8 cellular contexts compared by ENCODE assay signal in genomic region chr11:62593434-62594044, GRCh38. TPM values are rescaled to one million over a fixed set of nuclear protein-coding genes. Genes with fewer than 3 reads are reported as not detected.
A peak's percentile ranks its signal among the peaks of the same experiment; 100 is the strongest.
DNase-seq lines count a peak whose midpoint lies in the region; ATAC-seq, FAIRE-seq and TF ChIP-seq lines count a peak whose summit lies in the region.

No MANE protein-coding gene starts in this region.

- H3K36me3 Mint-ChIP-seq in stimulated activated effector memory CD8-positive, alpha-beta T cell treated with anti-CD3 and anti-CD28 coated beads, Interleukin-12 subunit alpha, Interleukin-12 subunit beta, amount 100 ng/mL, for 72 hours: peaks cover 86% of the 10 kb centered on the region

- peak; percentile 45 for ATAC-seq in stimulated activated effector memory CD8-positive, alpha-beta T cell treated with anti-CD3 and anti-CD28 coated beads, Interleukin-12 subunit alpha, Interleukin-12 subunit beta, amount 100 ng/mL, for 72 hours
- ATAC-seq in HG03159 (IDR thresholded peaks at IDR 0.05; ENCODE audit: unreplicated experiment): no peak

- DNase-seq in A172 (ENCODE audit: low spot score) (peak; percentile 66), GM12892 (ENCODE audit: insufficient read length) (peak; percentile 60), NCI-H69 (lab: John Stamatoyannopoulos, UW) (peak; percentile 83), midbrain (lab: John Stamatoyannopoulos, UW) (peak; percentile 55)
- peak; percentile 82 to 87 for DNase-seq in activated CD4-positive, alpha-beta T cell treated with anti-CD3 and anti-CD28 coated beads, Interleukin-2, amount 50 U/mL, for 48 hours
- peak; percentile 57 for DNase-seq in effector CD8-positive, alpha-beta T cell (lab: John Stamatoyannopoulos, UW)
- DNase-seq in stimulated activated effector memory CD8-positive, alpha-beta T cell treated with anti-CD3 and anti-CD28 coated beads, Interleukin-12 subunit alpha, Interleukin-12 subunit beta, amount 100 ng/mL, for 72 hours (ENCODE audit: low spot score in 2 of 2): peak; percentile 60 to 86

- peaks cover 51% of the 10 kb centered on the region for H3K4me1 Mint-ChIP-seq in stimulated activated effector memory CD8-positive, alpha-beta T cell treated with anti-CD3 and anti-CD28 coated beads, Interleukin-12 subunit alpha, Interleukin-12 subunit beta, amount 100 ng/mL, for 72 hours

- peak overlapping the region; percentile 97 for H3K27ac Mint-ChIP-seq in stimulated activated effector memory CD8-positive, alpha-beta T cell treated with anti-CD3 and anti-CD28 coated beads, Interleukin-12 subunit alpha, Interleukin-12 subunit beta, amount 100 ng/mL, for 72 hours

- FAIRE-seq in GM12892 (lab: Jason Lieb, UNC): peak; percentile 92

- H3K9me3 Mint-ChIP-seq in stimulated activated effector memory CD8-positive, alpha-beta T cell treated with anti-CD3 and anti-CD28 coated beads, Interleukin-12 subunit alpha, Interleukin-12 subunit beta, amount 100 ng/mL, for 72 hours: no peaks in the 10 kb centered on the region

- peak overlapping the region; percentile 89 for H3K4me3 Mint-ChIP-seq in stimulated activated effector memory CD8-positive, alpha-beta T cell treated with anti-CD3 and anti-CD28 coated beads, Interleukin-12 subunit alpha, Interleukin-12 subunit beta, amount 100 ng/mL, for 72 hours

- TF ChIP-seq POLR2A in GM12892 (IDR thresholded peaks at IDR 0.05; ENCODE audit: low read depth, low read length): 0 out of 2 replicates have a peak, but pooled peaks have one; percentile 39

RNA-seq across cellular contexts. Expression of gene TUT1, which starts 2.2 kb away (rescaled TPM):
- total RNA-seq in A172 (2014; rRNA removed; shearing (Covaris generic)): 7.9 and 9.6 TPM in 2 replicates
- 13.1 TPM for polyA plus RNA-seq in GM12892 (2012; ENCODE audit: missing spikeins)

RNA-seq across cellular contexts. Expression of gene MTA2, which starts 8.1 kb away (rescaled TPM):
- 114 and 139 TPM in 2 replicates for total RNA-seq in A172 (2014; rRNA removed; shearing (Covaris generic))
- polyA plus RNA-seq in GM12892 (2012; ENCODE audit: missing spikeins): 111 TPM

RNA-seq across cellular contexts. Expression of gene EML3, which starts 19.0 kb away (rescaled TPM):
- total RNA-seq in A172 (2014; rRNA removed; shearing (Covaris generic)): 16.0 and 19.5 TPM in 2 replicates
- 30.5 TPM for polyA plus RNA-seq in GM12892 (2012; ENCODE audit: missing spikeins)

RNA-seq across cellular contexts. Expression of gene ROM1, which starts 19.5 kb away (rescaled TPM):
- total RNA-seq in A172 (2014; rRNA removed; shearing (Covaris generic)): 3.4 and 6.4 TPM in 2 replicates
- 2.0 TPM for polyA plus RNA-seq in GM12892 (2012; ENCODE audit: missing spikeins)

RNA-seq across cellular contexts. Expression of gene EEF1G, which starts 19.8 kb away (rescaled TPM):
- 1,294 and 1,343 TPM in 2 replicates for total RNA-seq in A172 (2014; rRNA removed; shearing (Covaris generic))
- 3,566 TPM for polyA plus RNA-seq in GM12892 (2012; ENCODE audit: missing spikeins)
